Comparison of ENCODE assay signal across 1 cellular context in the genomic region with DNA sequence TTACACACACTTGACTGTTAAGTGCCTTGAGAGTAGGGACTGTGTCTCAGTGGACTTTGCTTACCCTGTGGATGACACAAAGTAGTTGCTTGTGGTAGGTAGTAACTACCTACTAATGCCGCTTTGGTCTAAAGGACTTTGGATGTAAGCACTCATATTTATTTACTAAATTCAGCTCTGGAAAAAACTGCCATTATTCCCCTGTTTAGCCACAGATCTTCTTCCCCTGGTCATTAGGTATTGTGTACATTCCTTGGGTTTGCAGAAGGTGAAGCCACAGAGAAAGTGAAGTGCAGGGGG.
TF ChIP-seq lines count a peak whose summit lies in the region.

No MANE protein-coding gene starts in this region.

TF ChIP-seq in SK-N-SH treated with all-trans-retinoic acid at 6 μM for 48 hours, 23 proteins besides CTCF, POLR2A, EP300 and RAD21 (continued from another document):
- TF ChIP-seq, protein P1, sequence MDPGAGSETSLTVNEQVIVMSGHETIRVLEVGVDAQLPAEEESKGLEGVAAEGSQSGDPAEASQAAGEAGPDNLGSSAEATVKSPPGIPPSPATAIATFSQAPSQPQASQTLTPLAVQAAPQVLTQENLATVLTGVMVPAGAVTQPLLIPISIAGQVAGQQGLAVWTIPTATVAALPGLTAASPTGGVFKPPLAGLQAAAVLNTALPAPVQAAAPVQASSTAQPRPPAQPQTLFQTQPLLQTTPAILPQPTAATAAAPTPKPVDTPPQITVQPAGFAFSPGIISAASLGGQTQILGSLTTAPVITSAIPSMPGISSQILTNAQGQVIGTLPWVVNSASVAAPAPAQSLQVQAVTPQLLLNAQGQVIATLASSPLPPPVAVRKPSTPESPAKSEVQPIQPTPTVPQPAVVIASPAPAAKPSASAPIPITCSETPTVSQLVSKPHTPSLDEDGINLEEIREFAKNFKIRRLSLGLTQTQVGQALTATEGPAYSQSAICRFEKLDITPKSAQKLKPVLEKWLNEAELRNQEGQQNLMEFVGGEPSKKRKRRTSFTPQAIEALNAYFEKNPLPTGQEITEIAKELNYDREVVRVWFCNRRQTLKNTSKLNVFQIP (CRISPR knock-in tag; IDR thresholded peaks at IDR 0.05; ENCODE audit: borderline replicate concordance, low read depth) = no peak
- TF ChIP-seq BACH2 (CRISPR knock-in tag; IDR thresholded peaks at IDR 0.05; ENCODE audit: borderline replicate concordance) (no peak), ZC3H10 (CRISPR knock-in tag; IDR thresholded peaks at IDR 0.05) (no peak), OSR1 (CRISPR knock-in tag; IDR thresholded peaks at IDR 0.05) (no peak)
- TF ChIP-seq, protein P2, sequence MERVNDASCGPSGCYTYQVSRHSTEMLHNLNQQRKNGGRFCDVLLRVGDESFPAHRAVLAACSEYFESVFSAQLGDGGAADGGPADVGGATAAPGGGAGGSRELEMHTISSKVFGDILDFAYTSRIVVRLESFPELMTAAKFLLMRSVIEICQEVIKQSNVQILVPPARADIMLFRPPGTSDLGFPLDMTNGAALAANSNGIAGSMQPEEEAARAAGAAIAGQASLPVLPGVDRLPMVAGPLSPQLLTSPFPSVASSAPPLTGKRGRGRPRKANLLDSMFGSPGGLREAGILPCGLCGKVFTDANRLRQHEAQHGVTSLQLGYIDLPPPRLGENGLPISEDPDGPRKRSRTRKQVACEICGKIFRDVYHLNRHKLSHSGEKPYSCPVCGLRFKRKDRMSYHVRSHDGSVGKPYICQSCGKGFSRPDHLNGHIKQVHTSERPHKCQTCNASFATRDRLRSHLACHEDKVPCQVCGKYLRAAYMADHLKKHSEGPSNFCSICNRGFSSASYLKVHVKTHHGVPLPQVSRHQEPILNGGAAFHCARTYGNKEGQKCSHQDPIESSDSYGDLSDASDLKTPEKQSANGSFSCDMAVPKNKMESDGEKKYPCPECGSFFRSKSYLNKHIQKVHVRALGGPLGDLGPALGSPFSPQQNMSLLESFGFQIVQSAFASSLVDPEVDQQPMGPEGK (CRISPR knock-in tag; IDR thresholded peaks at IDR 0.05; ENCODE audit: borderline replicate concordance) = no peak
- TF ChIP-seq, protein P3, sequence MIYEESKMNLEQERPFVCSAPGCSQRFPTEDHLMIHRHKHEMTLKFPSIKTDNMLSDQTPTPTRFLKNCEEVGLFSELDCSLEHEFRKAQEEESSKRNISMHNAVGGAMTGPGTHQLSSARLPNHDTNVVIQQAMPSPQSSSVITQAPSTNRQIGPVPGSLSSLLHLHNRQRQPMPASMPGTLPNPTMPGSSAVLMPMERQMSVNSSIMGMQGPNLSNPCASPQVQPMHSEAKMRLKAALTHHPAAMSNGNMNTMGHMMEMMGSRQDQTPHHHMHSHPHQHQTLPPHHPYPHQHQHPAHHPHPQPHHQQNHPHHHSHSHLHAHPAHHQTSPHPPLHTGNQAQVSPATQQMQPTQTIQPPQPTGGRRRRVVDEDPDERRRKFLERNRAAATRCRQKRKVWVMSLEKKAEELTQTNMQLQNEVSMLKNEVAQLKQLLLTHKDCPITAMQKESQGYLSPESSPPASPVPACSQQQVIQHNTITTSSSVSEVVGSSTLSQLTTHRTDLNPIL (CRISPR knock-in tag; IDR thresholded peaks at IDR 0.05; ENCODE audit: low read depth) = no peak
- TF ChIP-seq, protein P4, sequence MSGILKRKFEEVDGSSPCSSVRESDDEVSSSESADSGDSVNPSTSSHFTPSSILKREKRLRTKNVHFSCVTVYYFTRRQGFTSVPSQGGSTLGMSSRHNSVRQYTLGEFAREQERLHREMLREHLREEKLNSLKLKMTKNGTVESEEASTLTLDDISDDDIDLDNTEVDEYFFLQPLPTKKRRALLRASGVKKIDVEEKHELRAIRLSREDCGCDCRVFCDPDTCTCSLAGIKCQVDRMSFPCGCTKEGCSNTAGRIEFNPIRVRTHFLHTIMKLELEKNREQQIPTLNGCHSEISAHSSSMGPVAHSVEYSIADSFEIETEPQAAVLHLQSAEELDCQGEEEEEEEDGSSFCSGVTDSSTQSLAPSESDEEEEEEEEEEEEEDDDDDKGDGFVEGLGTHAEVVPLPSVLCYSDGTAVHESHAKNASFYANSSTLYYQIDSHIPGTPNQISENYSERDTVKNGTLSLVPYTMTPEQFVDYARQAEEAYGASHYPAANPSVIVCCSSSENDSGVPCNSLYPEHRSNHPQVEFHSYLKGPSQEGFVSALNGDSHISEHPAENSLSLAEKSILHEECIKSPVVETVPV (CRISPR knock-in tag; IDR thresholded peaks at IDR 0.05) = no peak
